ENCODE assay signal across 15 cellular contexts in genomic region chr6:21905531-21905930, GRCh38.
DNase-seq lines count a peak whose midpoint lies in the region; ATAC-seq and TF ChIP-seq lines count a peak whose summit lies in the region.
"Had no signal": no experiment of that assay in that cellular context is flagged by ENCODE, and none has a peak within 500 bp of the region (broad histone marks: within the 10 kb centered on the region; RNA-seq: fewer than 3 reads in every experiment).

No MANE protein-coding gene starts in this region.

- H3K4me3 Mint-ChIP-seq in T-helper 17 cell (no peak overlapping the region), GM23338 (no peak overlapping the region)
- H3K4me3 Mint-ChIP-seq: CD4-positive, alpha-beta memory T cell had no signal

- H3F3A ChIP-seq in PC-3 (ENCODE audit: low read length, unreplicated experiment) (no peaks in the 10 kb centered on the region), GM23338 (replicated peaks; ENCODE audit: low read depth) (no peaks in the 10 kb centered on the region)

- no peak overlapping the region for H3K9ac ChIP-seq in PC-3 (ENCODE audit: low read length)

- H3K27me3 ChIP-seq in PC-3 (ENCODE audit: low read length): no peaks in the 10 kb centered on the region
- no peaks in the 10 kb centered on the region for H3K27me3 ChIP-seq in GM23338 (ENCODE audit: insufficient read depth)
- H3K27me3 ChIP-seq: BE2C had no signal

- peaks cover 6% of the 10 kb centered on the region for H3K27me3 Mint-ChIP-seq in T-helper 17 cell
- H3K27me3 Mint-ChIP-seq in GM23338 (ENCODE audit: insufficient read depth, low read depth, poor library complexity): peaks cover 6% of the 10 kb centered on the region

- ATAC-seq in T-helper 17 cell: no peak
- ATAC-seq in PC-3: no peak
- no peak for ATAC-seq in GM23338
- ATAC-seq: HepG2 had no signal

- H3K36me3 Mint-ChIP-seq in T-helper 17 cell (ENCODE audit: low read depth) (no peaks in the 10 kb centered on the region), GM23338 (ENCODE audit: low read depth) (peaks cover 13% of the 10 kb centered on the region)
- H3K36me3 Mint-ChIP-seq: CD4-positive, alpha-beta memory T cell had no signal

- intact Hi-C loops in PC-3 (cut with micrococcal nuclease): loop anchor here (10.0 kb wide), 2 partner anchors 161 to 209 kb away; no protein-coding TSS in a partner anchor

- H3K36me3 ChIP-seq in PC-3 (ENCODE audit: low read depth, low read length): no peaks in the 10 kb centered on the region
- H3K36me3 ChIP-seq in GM23338 (ENCODE audit: insufficient read depth): 0 out of 2 replicates have a peak, but pooled peaks cover 2% of the 10 kb centered on the region
- H3K36me3 ChIP-seq: BE2C, HAP-1 had no signal

- H3K4me3 ChIP-seq in PC-3 (ENCODE audit: low read length) (no peak overlapping the region), GM23338 (no peak overlapping the region)
- H3K4me3 ChIP-seq: HAP-1 had no signal

- no peaks in the 10 kb centered on the region for H3K79me2 ChIP-seq in PC-3 (ENCODE audit: low read length)
- peaks cover 33% of the 10 kb centered on the region for H3K79me2 ChIP-seq in GM23338 (replicated peaks; ENCODE audit: insufficient read depth)

- no peak overlapping the region for H2AFZ ChIP-seq in PC-3 (ENCODE audit: low read length)
- no peak overlapping the region for H2AFZ ChIP-seq in GM23338

- BruUV-seq in PC-3 (replicated peaks; lab: Mats Ljungman, UMichigan): no TSS peak

- H3K9me3 ChIP-seq in T-helper 17 cell (ENCODE audit: control insufficient read depth, low read length, poor library complexity, severe bottlenecking) (peaks cover 2% of the 10 kb centered on the region), PC-3 (ENCODE audit: low read length) (no peaks in the 10 kb centered on the region)
- H3K9me3 ChIP-seq: BE2C, HAP-1 had no signal

- no peaks in the 10 kb centered on the region for H3K9me2 ChIP-seq in PC-3 (replicated peaks; ENCODE audit: low read length)
- H3K9me2 ChIP-seq in GM23338 (ENCODE audit: insufficient read depth): no peaks in the 10 kb centered on the region

- H3K4me1 Mint-ChIP-seq in T-helper 17 cell (no peaks in the 10 kb centered on the region), GM23338 (peaks cover 35% of the 10 kb centered on the region)
- H3K4me1 Mint-ChIP-seq: CD4-positive, alpha-beta memory T cell had no signal

- H3K4me2 ChIP-seq in PC-3 (ENCODE audit: low read length): no peak overlapping the region
- no peak overlapping the region for H3K4me2 ChIP-seq in GM23338

- POLR2A ChIA-PET in PC-3 (lab: Charles Lee; ENCODE audit: unreplicated experiment): no interaction called here

- H3K9me3 Mint-ChIP-seq in GM23338: no peaks in the 10 kb centered on the region

- TF ChIP-seq CTCF in PC-3 (conservative IDR thresholded peaks at IDR 0.05; ENCODE audit: low read depth, low read length) (no peak), GM23338 (conservative IDR thresholded peaks at IDR 0.05; ENCODE audit: low read depth in 2 of 2) (no peak)

- no peak overlapping the region for H3K27ac ChIP-seq in PC-3 (ENCODE audit: low read length)
- no peak overlapping the region for H3K27ac ChIP-seq in GM23338 (ENCODE audit: low read depth)
- H3K27ac ChIP-seq: C4-2B had no signal

- H3K27ac Mint-ChIP-seq in T-helper 17 cell (peak overlapping the region; percentile 22), GM23338 (no peak overlapping the region)
- H3K27ac Mint-ChIP-seq: CD4-positive, alpha-beta memory T cell had no signal

- peak; percentile 31 for DNase-seq in DMS79 treated with DMSO at 0.1 percent for 48 hours (lab: John Stamatoyannopoulos, UW)
- peak; percentile 70 for DNase-seq in LHCN-M2 (ENCODE audit: low read depth)
- no peak for DNase-seq in T-helper 17 cell
- DNase-seq in myocyte (ENCODE audit: low read depth): peak; percentile 45
- no peak for DNase-seq in kidney glomerular epithelial cell (lab: John Stamatoyannopoulos, UW)
- DNase-seq in PC-3: no peak
- DNase-seq in GM23338 (ENCODE audit: low spot score): no peak
- DNase-seq in stimulated activated CD4-positive, alpha-beta T cell treated with anti-CD3 and anti-CD28 coated beads, Interleukin-4, amount 100 ng/mL, for 4 hours: no peak
- DNase-seq: BE2C; CD4-positive, alpha-beta memory T cell; DMS153; GOT3 had no signal

- H4K20me1 ChIP-seq in PC-3 (ENCODE audit: low read length): no peaks in the 10 kb centered on the region
- H4K20me1 ChIP-seq in GM23338 (replicated peaks; ENCODE audit: insufficient read depth): no peaks in the 10 kb centered on the region; the same call in 1 of the 2 replicates

- peaks cover 20% of the 10 kb centered on the region for H3K4me1 ChIP-seq in PC-3 (ENCODE audit: insufficient read depth, low read length)
- H3K4me1 ChIP-seq in GM23338 (ENCODE audit: insufficient read depth): peaks cover 21% of the 10 kb centered on the region

- CTCF ChIA-PET in PC-3 (lab: Charles Lee): no interaction called here

TF ChIP-seq in GM23338, 12 proteins besides CTCF, POLR2A, EP300 and RAD21:
- TF ChIP-seq CREB1 (CRISPR knock-in tag; IDR thresholded peaks at IDR 0.05; ENCODE audit: low read depth) (no peak), EZH2 (IDR thresholded peaks at IDR 0.05; ENCODE audit: low read depth, unreplicated experiment) (no peak), ZNF114 (CRISPR knock-in tag; IDR thresholded peaks at IDR 0.05) (no peak)

Comparison
In these comparisons a context has a peak if more than half of its experiments do, and no peak if none do; other contexts are left out.
1. DNase-seq: peak in DMS79 treated with DMSO at 0.1 percent for 48 hours (single experiment), LHCN-M2 (single experiment) and myocyte (single experiment); none in T-helper 17 cell (0 of 3), kidney glomerular epithelial cell (single experiment), PC-3 (single experiment), GM23338 (single experiment) and stimulated activated CD4-positive, alpha-beta T cell treated with anti-CD3 and anti-CD28 coated beads, Interleukin-4, amount 100 ng/mL, for 4 hours (0 of 2).